In the genomic region with DNA sequence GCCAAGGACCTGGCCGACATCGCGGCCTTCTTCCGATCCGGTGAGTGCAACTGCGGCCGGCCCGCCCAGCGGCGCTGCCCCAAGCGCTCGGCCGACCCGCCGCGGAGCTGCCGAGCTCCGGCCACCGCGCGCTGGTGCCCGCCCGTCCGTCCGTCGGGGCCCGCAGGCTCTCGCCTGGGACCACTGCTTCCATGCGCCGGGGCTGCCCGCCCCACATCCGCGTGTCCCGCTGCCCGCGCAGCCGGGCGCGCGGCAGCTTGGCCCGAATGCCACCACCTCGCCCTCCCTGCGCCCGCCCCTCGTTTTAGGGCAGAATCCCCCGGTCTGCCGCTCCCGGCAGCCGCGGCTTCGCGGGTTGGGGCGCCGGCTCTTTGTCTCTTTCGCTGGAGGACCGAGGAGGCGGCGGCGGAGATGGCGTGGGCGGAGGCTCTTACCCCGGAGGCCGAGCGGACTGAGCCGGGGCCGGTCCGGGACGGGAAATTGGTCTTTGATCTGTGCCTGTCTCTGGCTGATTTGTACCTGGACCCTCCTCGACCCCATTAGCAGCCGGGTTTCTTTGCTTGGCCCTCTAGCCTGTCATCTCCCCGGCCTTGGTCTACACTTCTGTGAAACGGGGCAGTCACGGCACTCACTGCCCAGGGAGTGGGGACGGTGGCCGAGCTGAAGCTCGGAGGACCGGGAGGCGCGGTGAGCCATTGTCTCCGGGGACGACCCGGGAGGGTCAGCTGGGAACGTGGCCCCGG, we compare ENCODE assay signal across 8 cellular contexts. TPM values are rescaled to one million over a fixed set of nuclear protein-coding genes. Genes with fewer than 3 reads are reported as not detected.
A peak's percentile ranks its signal among the peaks of the same experiment; 100 is the strongest.
DNase-seq lines count a peak whose midpoint lies in the region; ATAC-seq and TF ChIP-seq lines count a peak whose summit lies in the region.

No MANE protein-coding gene starts in this region.

- H3K9ac ChIP-seq in endocrine pancreas (ENCODE audit: control insufficient read depth, insufficient read depth, low read length) = peak overlapping the region; percentile 95
- H3K9ac ChIP-seq in muscle layer of colon (ENCODE audit: low read length) = peak overlapping the region; percentile 91

- H3K36me3 ChIP-seq in endocrine pancreas (ENCODE audit: control insufficient read depth, insufficient read depth, low read length) (no peaks in the 10 kb centered on the region), muscle layer of colon (ENCODE audit: insufficient read depth, low read length) (no peaks in the 10 kb centered on the region), thoracic aorta (no peaks in the 10 kb centered on the region)

- no peak for TF ChIP-seq CTCF in CD4-positive, alpha-beta T cell (IDR thresholded peaks at IDR 0.05)
- TF ChIP-seq CTCF in thoracic aorta (IDR thresholded peaks at IDR 0.05) = no peak

- peak overlapping the region; percentile 39 for H3K27ac Mint-ChIP-seq in CD4-positive, alpha-beta T cell
- peak overlapping the region; percentile 50 for H3K27ac Mint-ChIP-seq in activated CD4-positive, alpha-beta T cell treated with anti-CD3 and anti-CD28 coated beads, Interleukin-2, amount 10 ng/mL, durations not matched to agents 7 days and 5 days

- intact Hi-C loops in CD4-positive, alpha-beta T cell (cut with DNase I, micrococcal nuclease) = loop anchor here in 1 of 2 experiments (5.0 to 10.0 kb wide), 5 partner anchors 121 to 848 kb away; a partner anchor contains a TSS

- H3K36me3 Mint-ChIP-seq in CD4-positive, alpha-beta T cell (ENCODE audit: low read depth) = peaks cover 6% of the 10 kb centered on the region
- no peaks in the 10 kb centered on the region for H3K36me3 Mint-ChIP-seq in activated CD4-positive, alpha-beta T cell treated with anti-CD3 and anti-CD28 coated beads, Interleukin-2, amount 10 ng/mL, durations not matched to agents 7 days and 5 days (ENCODE audit: low read depth)

- no peaks in the 10 kb centered on the region for H3K9me3 ChIP-seq in CD4-positive, alpha-beta T cell (ENCODE audit: control insufficient read depth, low read length)
- no peaks in the 10 kb centered on the region for H3K9me3 ChIP-seq in endocrine pancreas (ENCODE audit: control insufficient read depth, low read length)
- no peaks in the 10 kb centered on the region for H3K9me3 ChIP-seq in muscle layer of colon (ENCODE audit: low read length)
- no peaks in the 10 kb centered on the region for H3K9me3 ChIP-seq in thoracic aorta

- ATAC-seq in CD4-positive, alpha-beta T cell (ENCODE audit: poor library complexity) = no peak
- ATAC-seq in GM19463 (IDR thresholded peaks at IDR 0.05; ENCODE audit: unreplicated experiment) (peak; percentile 1), HG03565 (IDR thresholded peaks at IDR 0.05; ENCODE audit: unreplicated experiment) (peak; percentile 6), thoracic aorta (ENCODE audit: insufficient number of reproducible peaks, low FRiP score, low read depth) (peak; percentile 2)

- CTCF ChIA-PET in CD4-positive, alpha-beta T cell (lab: Charles Lee) = no interaction called here
- CTCF ChIA-PET in activated CD4-positive, alpha-beta T cell treated with anti-CD3 and anti-CD28 coated beads, Interleukin-2, amount 10 ng/mL, durations not matched to agents 7 days and 5 days (lab: Charles Lee) = interaction anchor here (1.2 kb wide), 2 partner anchors 9 to 15 kb away, joined by 3 to 4 read pairs; no protein-coding TSS in a partner anchor

- H3K4me3 ChIP-seq in endocrine pancreas (ENCODE audit: control insufficient read depth, insufficient read depth, low read length) (no peak overlapping the region), muscle layer of colon (ENCODE audit: low read depth in 1 of 2, low read length in 2 of 2) (peak overlapping the region; percentile 86 to 98), thoracic aorta (peak overlapping the region; percentile 97)

- H3K27me3 Mint-ChIP-seq in CD4-positive, alpha-beta T cell = peaks cover 43% of the 10 kb centered on the region
- peaks cover 52% of the 10 kb centered on the region for H3K27me3 Mint-ChIP-seq in activated CD4-positive, alpha-beta T cell treated with anti-CD3 and anti-CD28 coated beads, Interleukin-2, amount 10 ng/mL, durations not matched to agents 7 days and 5 days

- peaks cover 29% of the 10 kb centered on the region for H3K27me3 ChIP-seq in CD4-positive, alpha-beta T cell (ENCODE audit: control insufficient read depth, insufficient read depth, low read length)
- H3K27me3 ChIP-seq in endocrine pancreas (ENCODE audit: control insufficient read depth, insufficient read depth, low read length) (no peaks in the 10 kb centered on the region), muscle layer of colon (ENCODE audit: control insufficient read depth in 1 of 2, insufficient read depth in 2 of 2, low read length in 2 of 2) (no peaks in the 10 kb centered on the region), thoracic aorta (replicated peaks; ENCODE audit: insufficient read depth) (no peaks in the 10 kb centered on the region)

- DNase-seq in CD4-positive, alpha-beta T cell = peak in 3 of 10 experiments; percentile 7 to 40 (median 12)
- peak; percentile 10 for DNase-seq in activated CD4-positive, alpha-beta T cell treated with anti-CD3 and anti-CD28 coated beads, Interleukin-2, amount 10 ng/mL, durations not matched to agents 7 days and 5 days
- no peak for DNase-seq in thoracic aorta (ENCODE audit: low spot score)
- no peak for DNase-seq in NCI-H345 treated with DMSO at 0.1 percent for 48 hours (lab: John Stamatoyannopoulos, UW; ENCODE audit: unreplicated experiment)

- POLR2A ChIA-PET in CD4-positive, alpha-beta T cell (lab: Charles Lee) = no interaction called here
- POLR2A ChIA-PET in activated CD4-positive, alpha-beta T cell treated with anti-CD3 and anti-CD28 coated beads, Interleukin-2, amount 10 ng/mL, durations not matched to agents 7 days and 5 days (lab: Charles Lee) = no interaction called here

- H3K4me1 ChIP-seq in endocrine pancreas (ENCODE audit: control insufficient read depth, insufficient read depth, low read length) (peaks cover 22% of the 10 kb centered on the region), muscle layer of colon (ENCODE audit: insufficient read depth, low read length) (peaks cover 41% of the 10 kb centered on the region), thoracic aorta (ENCODE audit: control insufficient read depth in 1 of 2, low read depth in 2 of 2) (peaks cover 31 to 46% of the 10 kb centered on the region in 2 donors)

- peaks cover 14% of the 10 kb centered on the region for H3K4me1 Mint-ChIP-seq in CD4-positive, alpha-beta T cell (ENCODE audit: low read depth)
- peaks cover 10% of the 10 kb centered on the region for H3K4me1 Mint-ChIP-seq in activated CD4-positive, alpha-beta T cell treated with anti-CD3 and anti-CD28 coated beads, Interleukin-2, amount 10 ng/mL, durations not matched to agents 7 days and 5 days

- H3K9me3 Mint-ChIP-seq in CD4-positive, alpha-beta T cell = no peaks in the 10 kb centered on the region
- no peaks in the 10 kb centered on the region for H3K9me3 Mint-ChIP-seq in activated CD4-positive, alpha-beta T cell treated with anti-CD3 and anti-CD28 coated beads, Interleukin-2, amount 10 ng/mL, durations not matched to agents 7 days and 5 days

- no peak overlapping the region for H3K27ac ChIP-seq in CD4-positive, alpha-beta T cell (ENCODE audit: low read depth, low read length)
- peak overlapping the region; percentile 93 for H3K27ac ChIP-seq in muscle layer of colon (ENCODE audit: low read depth, low read length)
- H3K27ac ChIP-seq in thoracic aorta = peak overlapping the region; percentile 90 to 99

- peak overlapping the region; percentile 93 for H3K4me3 Mint-ChIP-seq in CD4-positive, alpha-beta T cell
- H3K4me3 Mint-ChIP-seq in activated CD4-positive, alpha-beta T cell treated with anti-CD3 and anti-CD28 coated beads, Interleukin-2, amount 10 ng/mL, durations not matched to agents 7 days and 5 days = peak overlapping the region; percentile 75

RNA-seq across cellular contexts. Expression of a gene that starts 0.9 kb away (rescaled TPM):
- total RNA-seq in CD4-positive, alpha-beta T cell = 1 to 10 TPM; 4.1 to 6.5 TPM
- total RNA-seq in activated CD4-positive, alpha-beta T cell treated with anti-CD3 and anti-CD28 coated beads, Interleukin-2, amount 10 ng/mL, durations not matched to agents 7 days and 5 days = 1 to 10 TPM; 3.7 to 4.2 TPM
- total RNA-seq in thoracic aorta = 100 to 1,000 TPM; 219 to 300 TPM

Comparison
In these comparisons a context has a peak if more than half of its experiments do, and no peak if none do; other contexts are left out.
1. RNA of a gene that starts 0.9 kb away (total RNA-seq): 219 to 300 TPM in thoracic aorta; 4.1 to 6.5 TPM in CD4-positive, alpha-beta T cell and 3.7 to 4.2 TPM in activated CD4-positive, alpha-beta T cell treated with anti-CD3 and anti-CD28 coated beads, Interleukin-2, amount 10 ng/mL, durations not matched to agents 7 days and 5 days; every median in the first group is over 10 times any median in the second.